16 cellular contexts compared by ENCODE assay signal in the genomic region with DNA sequence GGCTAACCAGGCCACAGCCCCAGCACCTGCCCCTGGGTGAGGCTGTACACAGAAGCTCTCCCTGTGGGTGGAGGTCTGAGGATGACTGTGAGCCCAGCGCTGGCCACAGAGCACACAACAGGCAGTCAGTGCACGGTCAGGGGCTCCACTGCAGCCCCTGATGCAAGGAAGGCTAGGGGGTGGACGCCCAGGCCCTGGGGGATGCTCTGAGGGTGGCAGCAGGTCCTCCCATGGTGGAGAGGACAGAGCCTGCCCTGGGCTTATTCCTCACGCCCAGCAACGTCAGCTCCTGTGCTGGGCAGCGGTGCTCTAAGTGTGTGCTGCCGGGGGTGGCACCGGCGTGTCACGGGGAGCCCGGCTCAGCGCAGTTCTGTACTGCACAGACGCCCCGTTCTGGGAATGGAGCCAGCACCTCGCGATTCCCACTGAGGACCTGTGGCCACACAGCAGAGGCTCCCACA.
DNase-seq lines count a peak whose midpoint lies in the region; ATAC-seq, FAIRE-seq and TF ChIP-seq lines count a peak whose summit lies in the region.
"Had no signal": no experiment of that assay in that cellular context is flagged by ENCODE, and none has a peak within 500 bp of the region (broad histone marks: within the 10 kb centered on the region; RNA-seq: fewer than 3 reads in every experiment).

No MANE protein-coding gene starts in this region.

- H3K79me1 ChIP-seq in IMR-90 (ENCODE audit: low read depth in 1 of 2, low read length in 2 of 2): peaks cover 0 to 4% of the 10 kb centered on the region in 2 experiments; a peak in 1 of 4 replicates
- H3K79me1 ChIP-seq in mesendoderm (ENCODE audit: low read length): no peaks in the 10 kb centered on the region

- H3K9me3 Mint-ChIP-seq in WTC11: no peaks in the 10 kb centered on the region
- H3K9me3 Mint-ChIP-seq: activated B cell treated with CpG ODN at 0.5 μM for 24 hours, HFFc6, neural crest cell had no signal

- H4K20me1 ChIP-seq in IMR-90 (ENCODE audit: insufficient read depth, low read length): no peaks in the 10 kb centered on the region; the same call in 1 of the 2 replicates

- H3K4me3 Mint-ChIP-seq in WTC11: no peak overlapping the region
- H3K4me3 Mint-ChIP-seq: activated B cell treated with CpG ODN at 0.5 μM for 24 hours; activated naive CD8-positive, alpha-beta T cell; HFFc6; neural crest cell had no signal

- H3K23ac ChIP-seq in IMR-90 (ENCODE audit: low read depth, low read length) (no peak overlapping the region), mesendoderm (ENCODE audit: low read length) (no peak overlapping the region)

- WGBS in IMR-90 (ENCODE audit: extremely low coverage in 2 of 2, insufficient read length in 1 of 2), 2 experiments: 60% methylated on average over 10 of the region's 16 CpGs; no CpG with 5 or more reads in 1 of the 2 experiments
- no CpG with 5 or more reads among the region's 16 CpGs for WGBS in mesendoderm (ENCODE audit: extremely low coverage, insufficient coverage, low lambda C conversion rate)
- WGBS in small intestine, 3 donors: 86 to 91% (median 89%) methylated on average over 16 of the region's 16 CpGs

- no peak overlapping the region for H2BK20ac ChIP-seq in IMR-90 (ENCODE audit: low read depth, low read length)

- H3K27ac Mint-ChIP-seq in WTC11: no peak overlapping the region
- H3K27ac Mint-ChIP-seq: activated B cell treated with CpG ODN at 0.5 μM for 24 hours; activated naive CD8-positive, alpha-beta T cell; HFFc6 had no signal

- no peaks in the 10 kb centered on the region for H3K9me3 ChIP-seq in IMR-90 (ENCODE audit: control insufficient read depth, insufficient read depth, low read length)
- no peaks in the 10 kb centered on the region for H3K9me3 ChIP-seq in small intestine (ENCODE audit: control insufficient read depth, low read depth)
- H3K9me3 ChIP-seq: stomach had no signal

- intact Hi-C loops in IMR-90 (cut with micrococcal nuclease): no loop called here
- intact Hi-C loops in Right ventricle myocardium superior (cut with DNase I): no loop called here

- H3K4me1 ChIP-seq in IMR-90 (ENCODE audit: control insufficient read depth, insufficient read depth, low read length): peaks cover 7% of the 10 kb centered on the region; the same call in 1 of the 2 replicates
- H3K4me1 ChIP-seq in mesendoderm (ENCODE audit: control insufficient read depth, low read depth, low read length): no peaks in the 10 kb centered on the region
- H3K4me1 ChIP-seq in small intestine (ENCODE audit: control insufficient read depth in 2 of 2, insufficient read depth in 1 of 2, low read depth in 1 of 2, low read length in 1 of 2): no peaks in the 10 kb centered on the region

- no peak overlapping the region for H3K4me2 ChIP-seq in IMR-90 (ENCODE audit: low read depth, low read length)
- no peak overlapping the region for H3K4me2 ChIP-seq in mesendoderm (ENCODE audit: low read length)
- H3K4me2 ChIP-seq: smooth muscle cell had no signal

- BruUV-seq in IMR-90 (replicated peaks; lab: Mats Ljungman, UMichigan): no TSS peak

- no peaks in the 10 kb centered on the region for H3K79me2 ChIP-seq in mesendoderm (ENCODE audit: control insufficient read depth, insufficient read depth, low read length)

- in situ Hi-C loops in IMR-90 (cut with MboI; ENCODE audit: low sequenced_read_pairs): no loop called here

- H3K36me3 ChIP-seq in IMR-90 (ENCODE audit: control insufficient read depth, insufficient read depth, low read length) (0 out of 2 replicates have a peak, but pooled peaks cover 2% of the 10 kb centered on the region), mesendoderm (ENCODE audit: control insufficient read depth, insufficient read depth, low read length) (no peaks in the 10 kb centered on the region), small intestine (ENCODE audit: control insufficient read depth in 2 of 2, insufficient read depth in 2 of 2, low read length in 2 of 2) (peaks cover 0 to 3% of the 10 kb centered on the region in 2 donors)

- H3K27ac ChIP-seq in IMR-90 (ENCODE audit: insufficient read depth, low read length) (no peak overlapping the region), mesendoderm (ENCODE audit: low read depth, low read length) (no peak overlapping the region), small intestine (ENCODE audit: low read depth in 1 of 2, low read length in 1 of 2) (no peak overlapping the region)
- H3K27ac ChIP-seq: stomach had no signal

- no peak for TF ChIP-seq CTCF in IMR-90 (conservative IDR thresholded peaks at IDR 0.05; ENCODE audit: low read depth, low read length)
- TF ChIP-seq CTCF in WTC11 (IDR thresholded peaks at IDR 0.05): no peak

- no peaks in the 10 kb centered on the region for H3K36me3 Mint-ChIP-seq in WTC11

- H3K4me3 ChIP-seq in IMR-90 (ENCODE audit: insufficient read depth, low read depth, low read length) (no peak overlapping the region), mesendoderm (ENCODE audit: low read length) (no peak overlapping the region), small intestine (ENCODE audit: low read depth in 1 of 2, low read length in 2 of 2) (no peak overlapping the region)
- H3K4me3 ChIP-seq: smooth muscle cell, stomach had no signal

- DNase-seq in 8988T (peak; percentile 7), IMR-90 (no peak), Right ventricle myocardium superior (peak; percentile 86), occipital lobe (lab: John Stamatoyannopoulos, UW) (peak; percentile 47), SIG-M5 treated with dmso at 0.1 percent for 504 hours (lab: John Stamatoyannopoulos, UW; ENCODE audit: unreplicated experiment) (no peak), mesendoderm (no peak), small intestine (no peak), WTC11 (ENCODE audit: low spot score) (no peak)
- DNase-seq: activated B cell treated with CpG ODN at 0.5 μM for 24 hours; central memory CD4-positive, alpha-beta T cell; HFFc6; stomach had no signal

- H2AK5ac ChIP-seq in IMR-90 (ENCODE audit: low read depth, low read length) (no peak overlapping the region), mesendoderm (ENCODE audit: low read length) (no peak overlapping the region)

- H2BK120ac ChIP-seq in IMR-90 (ENCODE audit: low read depth, low read length): no peak overlapping the region
- H2BK120ac ChIP-seq in mesendoderm (ENCODE audit: low read depth, low read length): no peak overlapping the region

- FAIRE-seq in small intestine (lab: Jason Lieb, UNC): no peak

- H3K56ac ChIP-seq in IMR-90 (ENCODE audit: extremely low read depth, insufficient read depth, low read length): no peak overlapping the region
- H3K56ac ChIP-seq in mesendoderm (ENCODE audit: low read length): no peak overlapping the region

- dilution Hi-C loops in IMR-90 (cut with HindIII; ENCODE audit: low sequenced_read_pairs, unreplicated experiment): no loop called here

- H3K4ac ChIP-seq in IMR-90 (ENCODE audit: low read depth, low read length): no peak overlapping the region
- no peak overlapping the region for H3K4ac ChIP-seq in mesendoderm (ENCODE audit: low read depth, low read length)

- H4K8ac ChIP-seq in IMR-90 (ENCODE audit: low read depth in 2 of 2, low read length in 2 of 2): no peak overlapping the region
- no peak overlapping the region for H4K8ac ChIP-seq in mesendoderm (ENCODE audit: low read depth, low read length)

- no peaks in the 10 kb centered on the region for H3K27me3 Mint-ChIP-seq in WTC11 (ENCODE audit: low read depth)
- H3K27me3 Mint-ChIP-seq: activated B cell treated with CpG ODN at 0.5 μM for 24 hours; activated naive CD8-positive, alpha-beta T cell had no signal

- H3K9me1 ChIP-seq in IMR-90 (ENCODE audit: insufficient read depth, low read length): no peaks in the 10 kb centered on the region

- H3K14ac ChIP-seq in IMR-90 (replicated peaks; ENCODE audit: low read depth, low read length): no peak overlapping the region

- H3K27me3 ChIP-seq in IMR-90 (ENCODE audit: control insufficient read depth, insufficient read depth, low read length) (no peaks in the 10 kb centered on the region), mesendoderm (ENCODE audit: insufficient read depth, low read length, poor library complexity) (no peaks in the 10 kb centered on the region), small intestine (ENCODE audit: control insufficient read depth in 2 of 2, insufficient read depth in 2 of 2, low read length in 2 of 2) (no peaks in the 10 kb centered on the region)
- H3K27me3 ChIP-seq: stomach had no signal

- no peaks in the 10 kb centered on the region for H3K4me1 Mint-ChIP-seq in WTC11

- H2AK9ac ChIP-seq in IMR-90 (replicated peaks; ENCODE audit: low read depth, low read length, poor library complexity): peak overlapping the region; percentile 37

- no peak for ATAC-seq in IMR-90 (ENCODE audit: low read depth)
- ATAC-seq in Right ventricle myocardium superior (ENCODE audit: poor library complexity): peak; percentile 85
- ATAC-seq in WTC11: no peak
- ATAC-seq: left lobe of liver had no signal

- TF ChIP-seq POLR2A in IMR-90 (IDR thresholded peaks at IDR 0.05; ENCODE audit: low read depth, low read length): no peak

- no peak overlapping the region for H3K9ac ChIP-seq in IMR-90 (ENCODE audit: low read depth, low read length)
- H3K9ac ChIP-seq in mesendoderm (ENCODE audit: low read length): no peak overlapping the region

- POLR2A ChIA-PET in IMR-90 (lab: Charles Lee; ENCODE audit: unreplicated experiment): no interaction called here
- POLR2A ChIA-PET in WTC11 (lab: Charles Lee): no interaction called here

- H4K91ac ChIP-seq in IMR-90 (ENCODE audit: insufficient read depth, low read depth, low read length): no peak overlapping the region

- H2BK5ac ChIP-seq in IMR-90 (ENCODE audit: low read depth, low read length, poor library complexity, severe bottlenecking) (no peak overlapping the region), mesendoderm (ENCODE audit: low read length) (no peak overlapping the region)

- H2BK15ac ChIP-seq in IMR-90 (ENCODE audit: low read depth, low read length) (no peak overlapping the region), mesendoderm (replicated peaks; ENCODE audit: low read depth) (no peak overlapping the region)

- H4K5ac ChIP-seq in IMR-90 (ENCODE audit: low read depth, low read length) (no peak overlapping the region), mesendoderm (ENCODE audit: low read length) (no peak overlapping the region)

- H3K18ac ChIP-seq in IMR-90 (ENCODE audit: low read depth, low read length): no peak overlapping the region
- H3K18ac ChIP-seq in mesendoderm (ENCODE audit: low read length): no peak overlapping the region

- H2AFZ ChIP-seq in IMR-90 (replicated peaks; ENCODE audit: low read length, poor library complexity): no peak overlapping the region

- no peak for TF ChIP-seq RAD21 in IMR-90 (IDR thresholded peaks at IDR 0.05; ENCODE audit: low read length)

- CTCF ChIA-PET in IMR-90 (lab: Yijun Ruan, JAX): no interaction called here
- CTCF ChIA-PET in WTC11 (lab: Charles Lee): no interaction called here

TF ChIP-seq in IMR-90, 13 proteins besides CTCF, POLR2A, EP300 and RAD21 (continues in another document):
- no peak for TF ChIP-seq FOS (IDR thresholded peaks at IDR 0.05; ENCODE audit: low read depth, low read length)
- no peak for TF ChIP-seq BHLHE40 (IDR thresholded peaks at IDR 0.05; ENCODE audit: low read depth, low read length)
- no peak for TF ChIP-seq RFX5 (IDR thresholded peaks at IDR 0.05; ENCODE audit: low read depth, low read length)

TF ChIP-seq in WTC11, 78 proteins besides CTCF, POLR2A, EP300 and RAD21 (continues in another document):
- TF ChIP-seq GABPB1 (CRISPR knock-in tag; IDR thresholded peaks at IDR 0.05): no peak

Comparison
In these comparisons a context has a peak if more than half of its experiments do, and no peak if none do; other contexts are left out.
1. DNase-seq: peak in 8988T (single experiment), Right ventricle myocardium superior (single experiment) and occipital lobe (single experiment); none in IMR-90 (single experiment), SIG-M5 treated with dmso at 0.1 percent for 504 hours (single experiment), mesendoderm (single experiment), small intestine (single experiment) and WTC11 (single experiment).